In genomic region chr3:129003578-129004112, GRCh38 we compare ENCODE assay signal across 9 cellular contexts. TPM values are rescaled to one million over a fixed set of nuclear protein-coding genes. Genes with fewer than 3 reads are reported as not detected.
DNase-seq lines count a peak whose midpoint lies in the region; ATAC-seq, FAIRE-seq and TF ChIP-seq lines count a peak whose summit lies in the region.
"Had no signal": no experiment of that assay in that cellular context is flagged by ENCODE, and none has a peak within 500 bp of the region (broad histone marks: within the 10 kb centered on the region; RNA-seq: fewer than 3 reads in every experiment).

No MANE protein-coding gene starts in this region.

- peak overlapping the region; percentile 44 for H3K4me3 Mint-ChIP-seq in activated B cell treated with CpG ODN at 0.5 μM for 24 hours
- peak overlapping the region; percentile 60 to 67 for H3K4me3 Mint-ChIP-seq in effector memory CD8-positive, alpha-beta T cell

- CTCF ChIA-PET in activated B cell treated with CpG ODN at 0.5 μM for 24 hours (lab: Charles Lee), result interaction anchor here (1.1 to 1.4 kb wide), 5 partner anchors 13 to 242 kb away, joined by 3 to 6 read pairs (median 5); no protein-coding TSS in a partner anchor

- intact Hi-C loops in activated B cell treated with CpG ODN at 0.5 μM for 24 hours (cut with micrococcal nuclease) (no loop called here), posterior vena cava (cut with DNase I) (no loop called here)

- POLR2A ChIA-PET in activated B cell treated with CpG ODN at 0.5 μM for 24 hours (lab: Charles Lee), result interaction anchor here (1.0 to 1.9 kb wide), 2 partner anchors 10 to 13 kb away, joined by 4 to 10 read pairs; partner anchors contain the start of gene CFAP92

- H3K4me1 Mint-ChIP-seq in activated B cell treated with CpG ODN at 0.5 μM for 24 hours, result peaks cover 18% of the 10 kb centered on the region
- peaks cover 19 to 24% of the 10 kb centered on the region in 2 donors for H3K4me1 Mint-ChIP-seq in effector memory CD8-positive, alpha-beta T cell (ENCODE audit: low read depth in 2 of 2)

- no peaks in the 10 kb centered on the region for H3K9me3 Mint-ChIP-seq in activated B cell treated with CpG ODN at 0.5 μM for 24 hours
- no peaks in the 10 kb centered on the region for H3K9me3 Mint-ChIP-seq in effector memory CD8-positive, alpha-beta T cell

- peak; percentile 88 for DNase-seq in DMS 273 (lab: John Stamatoyannopoulos, UW; ENCODE audit: unreplicated experiment)
- DNase-seq in DMS 273 treated with DMSO at 0.1 percent for 48 hours (lab: John Stamatoyannopoulos, UW), result no peak
- DNase-seq in activated B cell treated with CpG ODN at 0.5 μM for 24 hours, result peak; percentile 34
- peak in 2 of 3 experiments; percentile 29 to 44 for DNase-seq in effector memory CD8-positive, alpha-beta T cell
- peak; percentile 76 for DNase-seq in posterior vena cava (ENCODE audit: low spot score)
- no peak for DNase-seq in RCC 7860 (ENCODE audit: low spot score)
- DNase-seq in urothelium cell line (ENCODE audit: low spot score), result no peak

- no peaks in the 10 kb centered on the region for H3K36me3 Mint-ChIP-seq in activated B cell treated with CpG ODN at 0.5 μM for 24 hours (ENCODE audit: low read depth)
- no peaks in the 10 kb centered on the region for H3K36me3 Mint-ChIP-seq in effector memory CD8-positive, alpha-beta T cell (ENCODE audit: insufficient read depth)

- FAIRE-seq in RCC 7860 (lab: Jason Lieb, UNC), result no peak
- no peak for FAIRE-seq in urothelium cell line (lab: Jason Lieb, UNC)
- FAIRE-seq: A204.1 had no signal

- peak; percentile 80 for ATAC-seq in activated B cell treated with CpG ODN at 0.5 μM for 24 hours (ENCODE audit: low read depth)
- peak; percentile 89 for ATAC-seq in effector memory CD8-positive, alpha-beta T cell (replicated peaks)
- no peak for ATAC-seq in HG02938 (IDR thresholded peaks at IDR 0.05; ENCODE audit: unreplicated experiment)

- no peak for TF ChIP-seq CTCF in activated B cell treated with CpG ODN at 0.5 μM for 24 hours (IDR thresholded peaks at IDR 0.05)

- H3K27ac Mint-ChIP-seq in activated B cell treated with CpG ODN at 0.5 μM for 24 hours, result no peak overlapping the region
- no peak overlapping the region for H3K27ac Mint-ChIP-seq in effector memory CD8-positive, alpha-beta T cell

- H3K27me3 Mint-ChIP-seq in activated B cell treated with CpG ODN at 0.5 μM for 24 hours, result peaks cover 45% of the 10 kb centered on the region
- H3K27me3 Mint-ChIP-seq in effector memory CD8-positive, alpha-beta T cell, result peaks cover 31 to 42% of the 10 kb centered on the region in 2 donors

RNA-seq across cellular contexts. Expression of gene EFCC1, which starts 2.5 kb away (rescaled TPM):
- total RNA-seq in activated B cell treated with CpG ODN at 0.5 μM for 24 hours, result not detected in 2 replicates
- total RNA-seq in posterior vena cava, result 1 to 10 TPM; 1.3 to 2.1 TPM

RNA-seq across cellular contexts. Expression of gene CFAP92, which starts 9.8 kb away (rescaled TPM):
- total RNA-seq in activated B cell treated with CpG ODN at 0.5 μM for 24 hours, result not detected in 2 replicates
- total RNA-seq in posterior vena cava, result under 1 TPM; 0.14 to 0.28 TPM

RNA-seq across cellular contexts. Expression of gene GP9, which starts 56.9 kb away (rescaled TPM):
- total RNA-seq in activated B cell treated with CpG ODN at 0.5 μM for 24 hours, result not detected in 2 replicates
- under 1 TPM in 1 of 2 donors, not detected in 1; 0.48 TPM for total RNA-seq in posterior vena cava

Comparison
In these comparisons a context has a peak if more than half of its experiments do, and no peak if none do; other contexts are left out.
1. DNase-seq: peak in DMS 273 (single experiment), activated B cell treated with CpG ODN at 0.5 μM for 24 hours (single experiment), effector memory CD8-positive, alpha-beta T cell (2 of 3) and posterior vena cava (single experiment); none in DMS 273 treated with DMSO at 0.1 percent for 48 hours (single experiment), RCC 7860 (single experiment) and urothelium cell line (single experiment).